ENCODE assay signal across 2 cellular contexts in genomic region chr11:69239320-69240040, GRCh38.
TF ChIP-seq lines count a peak whose summit lies in the region.

No MANE protein-coding gene starts in this region.

TF ChIP-seq in IMR-90, 13 proteins besides CTCF, POLR2A, EP300 and RAD21:
- TF ChIP-seq USF2 (IDR thresholded peaks at IDR 0.05; ENCODE audit: low read depth, low read length) (no peak), ELK1 (IDR thresholded peaks at IDR 0.05; ENCODE audit: borderline replicate concordance, low read depth, low read length) (no peak), NFE2L2 (IDR thresholded peaks at IDR 0.05; ENCODE audit: low read depth, low read length) (no peak), FOS (IDR thresholded peaks at IDR 0.05; ENCODE audit: low read depth, low read length) (no peak)
TF ChIP-seq in IMR-90: peak in this region for 0.

TF ChIP-seq in H1, 55 proteins besides CTCF, POLR2A, EP300 and RAD21:
- no peak for TF ChIP-seq GTF2F1 (IDR thresholded peaks at IDR 0.05; ENCODE audit: borderline replicate concordance, low read depth, low read length)
- TF ChIP-seq SIRT6 (IDR thresholded peaks at IDR 0.05; ENCODE audit: low read length), result no peak
- no peak for TF ChIP-seq KDM5A (IDR thresholded peaks at IDR 0.05; ENCODE audit: low read length)
- no peak for TF ChIP-seq JUN (IDR thresholded peaks at IDR 0.05; ENCODE audit: low read depth, low read length)
- no peak for TF ChIP-seq SRF (IDR thresholded peaks at IDR 0.05; ENCODE audit: low read depth, low read length)
- no peak for TF ChIP-seq CHD7 (IDR thresholded peaks at IDR 0.05; ENCODE audit: insufficient replicate concordance, low read length)
- TF ChIP-seq HDAC6 (IDR thresholded peaks at IDR 0.05; ENCODE audit: low read depth, low read length), result no peak
- TF ChIP-seq RFX5 (IDR thresholded peaks at IDR 0.05; ENCODE audit: borderline replicate concordance, low read depth, low read length), result no peak
- TF ChIP-seq TAF1 (IDR thresholded peaks at IDR 0.05; ENCODE audit: low read depth, low read length), result no peak
